In genomic region chr9:90979138-90979551, GRCh38 we compare ENCODE assay signal across 28 cellular contexts.
DNase-seq lines count a peak whose midpoint lies in the region; ATAC-seq, FAIRE-seq and TF ChIP-seq lines count a peak whose summit lies in the region.
"Had no signal": no experiment of that assay in that cellular context is flagged by ENCODE, and none has a peak within 500 bp of the region (broad histone marks: within the 10 kb centered on the region; RNA-seq: fewer than 3 reads in every experiment).

No MANE protein-coding gene starts in this region.

- peak overlapping the region; percentile 77 for H3K56ac ChIP-seq in mesendoderm (ENCODE audit: low read length)

- no TSS peak for BruUV-seq in MCF 10A (replicated peaks; lab: Mats Ljungman, UMichigan)

- intact Hi-C loops in MCF 10A (cut with micrococcal nuclease), result no loop called here
- intact Hi-C loops in breast epithelium (cut with DNase I; ENCODE audit: low total_unique reads), result no loop called here
- intact Hi-C loops in pancreas (cut with DNase I), result no loop called here
- intact Hi-C loops in left colon (cut with DNase I, micrococcal nuclease), result no loop called here

- no peak overlapping the region for H3K18ac ChIP-seq in mesendoderm (ENCODE audit: low read length)

- no peak for FAIRE-seq in astrocyte (lab: Jason Lieb, UNC)
- FAIRE-seq in pancreas (lab: Jason Lieb, UNC), result no peak
- FAIRE-seq: A204.1, kidney had no signal

- H3K23ac ChIP-seq in mesendoderm (ENCODE audit: low read length), result peak overlapping the region; percentile 85

- no peak overlapping the region for H2BK15ac ChIP-seq in mesendoderm (replicated peaks; ENCODE audit: low read depth)

- H3K27ac ChIP-seq in breast epithelium (no peak overlapping the region), astrocyte (ENCODE audit: low read depth, low read length) (no peak overlapping the region), mesendoderm (ENCODE audit: low read depth, low read length) (peak overlapping the region; percentile 18), pancreas (no peak overlapping the region)
- H3K27ac ChIP-seq: adrenal gland, gastrocnemius medialis, tibial nerve, WERI-Rb-1 had no signal

- peak; percentile 85 for DNase-seq in MCF 10A (ENCODE audit: unreplicated experiment)
- no peak for DNase-seq in breast epithelium (ENCODE audit: low spot score in 2 of 2)
- DNase-seq in astrocyte (ENCODE audit: low read depth), result no peak
- no peak for DNase-seq in mesendoderm
- DNase-seq in pancreas, result no peak
- no peak for DNase-seq in SKM-1 treated with dmso at 0.1 percent for 144 hours (lab: John Stamatoyannopoulos, UW; ENCODE audit: unreplicated experiment)
- DNase-seq in stimulated activated CD8-positive, alpha-beta memory T cell treated with anti-CD3 and anti-CD28 coated beads, Interleukin-4, amount 100 ng/mL, for 48 hours, result no peak
- DNase-seq in left colon, result no peak
- DNase-seq: activated CD4-positive, alpha-beta T cell treated with anti-CD3 and anti-CD28 coated beads, Interleukin-2, amount 50 U/mL, for 48 hours; activated gamma-delta T cell treated with Interleukin-2 at 50 U/mL for 16 hours; adrenal gland; BE2C; EL; erythroblast; gastrocnemius medialis; kidney; naive B cell; NCI-H1417 treated with DMSO at 0.1 percent for 48 hours; NCI-H2171; NCI-H526; posterior cingulate gyrus; SHP77 treated with DMSO at 0.1 percent for 48 hours; stimulated activated CD4-positive, alpha-beta T cell treated with anti-CD3 and anti-CD28 coated beads, Interleukin-2, amount 100 ng/mL, for 24 hours; stimulated activated naive CD8-positive, alpha-beta T cell treated with anti-CD3 and anti-CD28 coated beads, Interleukin-15, Interleukin-2, amounts not matched to agents 100 U/mL and 50 U/mL, for 24 hours; T-helper 1 cell; WERI-Rb-1 had no signal

- TF ChIP-seq POLR2A in breast epithelium (IDR thresholded peaks at IDR 0.05), result no peak

- H3K79me2 ChIP-seq in astrocyte (ENCODE audit: insufficient read depth, low read length) (no peaks in the 10 kb centered on the region), mesendoderm (ENCODE audit: control insufficient read depth, insufficient read depth, low read length) (no peaks in the 10 kb centered on the region)

- ATAC-seq in pancreas, result no peak
- ATAC-seq in left colon, result no peak
- ATAC-seq: gastrocnemius medialis; stimulated activated naive CD8-positive, alpha-beta T cell treated with anti-CD3 and anti-CD28 coated beads, Interleukin-15, Interleukin-2, amounts not matched to agents 100 U/mL and 50 U/mL, for 24 hours had no signal

- POLR2A ChIA-PET in MCF 10A (lab: Yijun Ruan, JAX), result interaction anchor here (0.7 to 1.2 kb wide), 3 partner anchors 16 to 444 kb away, joined by 3 read pairs; partner anchors contain the start of gene NFIL3

- no peaks in the 10 kb centered on the region for H3K4me1 ChIP-seq in breast epithelium
- H3K4me1 ChIP-seq in astrocyte (ENCODE audit: insufficient read depth, low read length), result peaks cover 3% of the 10 kb centered on the region
- peaks cover 4% of the 10 kb centered on the region for H3K4me1 ChIP-seq in mesendoderm (ENCODE audit: control insufficient read depth, low read depth, low read length)
- no peaks in the 10 kb centered on the region for H3K4me1 ChIP-seq in pancreas
- H3K4me1 ChIP-seq: adrenal gland, BE2C, gastrocnemius medialis, tibial nerve had no signal

- H3K9me3 ChIP-seq in breast epithelium (no peaks in the 10 kb centered on the region), astrocyte (ENCODE audit: insufficient read depth, low read depth, low read length) (no peaks in the 10 kb centered on the region), pancreas (no peaks in the 10 kb centered on the region)
- H3K9me3 ChIP-seq: adrenal gland, BE2C, gastrocnemius medialis, tibial nerve had no signal

- H3K4me3 Mint-ChIP-seq in MCF 10A (ENCODE audit: unreplicated experiment), result no peak overlapping the region
- no peak overlapping the region for H3K4me3 Mint-ChIP-seq in astrocyte (ENCODE audit: unreplicated experiment)
- H3K4me3 Mint-ChIP-seq: naive B cell had no signal

- TF ChIP-seq CTCF in MCF 10A (IDR thresholded peaks at IDR 0.05; ENCODE audit: unreplicated experiment), result no peak
- no peak for TF ChIP-seq CTCF in breast epithelium (IDR thresholded peaks at IDR 0.05)
- no peak for TF ChIP-seq CTCF in astrocyte (IDR thresholded peaks at IDR 0.05; ENCODE audit: insufficient read depth, low read depth, low read length)
- TF ChIP-seq CTCF in pancreas (IDR thresholded peaks at IDR 0.05), result no peak

- H3K36me3 ChIP-seq in breast epithelium (no peaks in the 10 kb centered on the region), astrocyte (ENCODE audit: insufficient read depth, low read length) (no peaks in the 10 kb centered on the region), mesendoderm (ENCODE audit: control insufficient read depth, insufficient read depth, low read length) (no peaks in the 10 kb centered on the region), pancreas (no peaks in the 10 kb centered on the region)
- H3K36me3 ChIP-seq: adrenal gland, BE2C, gastrocnemius medialis, tibial nerve, WERI-Rb-1 had no signal

- no peak overlapping the region for H3K4ac ChIP-seq in mesendoderm (ENCODE audit: low read depth, low read length)

- H4K8ac ChIP-seq in mesendoderm (ENCODE audit: low read depth, low read length), result no peak overlapping the region

- H4K20me1 ChIP-seq in astrocyte (ENCODE audit: insufficient read depth, low read length), result no peaks in the 10 kb centered on the region

- H3K79me1 ChIP-seq in mesendoderm (ENCODE audit: low read length), result no peaks in the 10 kb centered on the region

- peak overlapping the region; percentile 2 for H2BK5ac ChIP-seq in mesendoderm (ENCODE audit: low read length)

- no CpG with 5 or more reads among the region's 7 CpGs for WGBS in mesendoderm (ENCODE audit: extremely low coverage, insufficient coverage, low lambda C conversion rate)
- 68 to 82% methylated on average over 7 of the region's 7 CpGs for WGBS in pancreas, 2 donors

- H3K27ac Mint-ChIP-seq in MCF 10A (ENCODE audit: low read depth, unreplicated experiment) (peak overlapping the region; percentile 92), astrocyte (ENCODE audit: unreplicated experiment) (no peak overlapping the region)

- H3K36me3 Mint-ChIP-seq in MCF 10A (ENCODE audit: insufficient read depth, unreplicated experiment), result no peaks in the 10 kb centered on the region
- H3K36me3 Mint-ChIP-seq in astrocyte (ENCODE audit: low read depth, unreplicated experiment), result peaks cover 1% of the 10 kb centered on the region
- H3K36me3 Mint-ChIP-seq: naive B cell had no signal

- H3K9me3 Mint-ChIP-seq in MCF 10A (ENCODE audit: unreplicated experiment) (no peaks in the 10 kb centered on the region), astrocyte (ENCODE audit: unreplicated experiment) (no peaks in the 10 kb centered on the region)
- H3K9me3 Mint-ChIP-seq: naive B cell had no signal

- H3K4me3 ChIP-seq in breast epithelium (no peak overlapping the region), astrocyte (ENCODE audit: insufficient read depth, low read depth, low read length) (no peak overlapping the region), mesendoderm (ENCODE audit: low read length) (no peak overlapping the region), pancreas (no peak overlapping the region)
- H3K4me3 ChIP-seq: adrenal gland, gastrocnemius medialis, tibial nerve had no signal

- H2AFZ ChIP-seq in astrocyte (ENCODE audit: low read depth, low read length), result peak overlapping the region; percentile 30

- H3K9ac ChIP-seq in astrocyte (ENCODE audit: low read length) (no peak overlapping the region), mesendoderm (ENCODE audit: low read length) (peak overlapping the region; percentile 2)

- H4K5ac ChIP-seq in mesendoderm (ENCODE audit: low read length), result no peak overlapping the region

- no peaks in the 10 kb centered on the region for H3K27me3 ChIP-seq in breast epithelium
- H3K27me3 ChIP-seq in astrocyte (ENCODE audit: insufficient read depth, low read length), result no peaks in the 10 kb centered on the region
- H3K27me3 ChIP-seq in mesendoderm (ENCODE audit: insufficient read depth, low read length, poor library complexity), result no peaks in the 10 kb centered on the region
- no peaks in the 10 kb centered on the region for H3K27me3 ChIP-seq in pancreas
- H3K27me3 ChIP-seq: adrenal gland, BE2C, gastrocnemius medialis, tibial nerve had no signal

- H3K27me3 Mint-ChIP-seq in MCF 10A (ENCODE audit: insufficient read depth, unreplicated experiment) (no peaks in the 10 kb centered on the region), astrocyte (ENCODE audit: low read depth, unreplicated experiment) (peaks cover 7% of the 10 kb centered on the region)

- H3K4me2 ChIP-seq in astrocyte (ENCODE audit: low read length) (no peak overlapping the region), mesendoderm (ENCODE audit: low read length) (no peak overlapping the region)

- H2AK5ac ChIP-seq in mesendoderm (ENCODE audit: low read length), result peak overlapping the region; percentile 46

- CTCF ChIA-PET in MCF 10A (lab: Yijun Ruan, JAX), result interaction anchor here (1.2 kb wide), 3 partner anchors 8 to 58 kb away, joined by 3 to 4 read pairs (median 4); no protein-coding TSS in a partner anchor

- no peak overlapping the region for H2BK120ac ChIP-seq in mesendoderm (ENCODE audit: low read depth, low read length)

- H3K4me1 Mint-ChIP-seq in MCF 10A (ENCODE audit: insufficient read depth, unreplicated experiment), result peaks cover 42% of the 10 kb centered on the region
- H3K4me1 Mint-ChIP-seq in astrocyte (ENCODE audit: low read depth, unreplicated experiment), result peaks cover 1% of the 10 kb centered on the region
- H3K4me1 Mint-ChIP-seq: naive B cell had no signal
